Comparison of ENCODE assay signal across 1 cellular context in the genomic region with DNA sequence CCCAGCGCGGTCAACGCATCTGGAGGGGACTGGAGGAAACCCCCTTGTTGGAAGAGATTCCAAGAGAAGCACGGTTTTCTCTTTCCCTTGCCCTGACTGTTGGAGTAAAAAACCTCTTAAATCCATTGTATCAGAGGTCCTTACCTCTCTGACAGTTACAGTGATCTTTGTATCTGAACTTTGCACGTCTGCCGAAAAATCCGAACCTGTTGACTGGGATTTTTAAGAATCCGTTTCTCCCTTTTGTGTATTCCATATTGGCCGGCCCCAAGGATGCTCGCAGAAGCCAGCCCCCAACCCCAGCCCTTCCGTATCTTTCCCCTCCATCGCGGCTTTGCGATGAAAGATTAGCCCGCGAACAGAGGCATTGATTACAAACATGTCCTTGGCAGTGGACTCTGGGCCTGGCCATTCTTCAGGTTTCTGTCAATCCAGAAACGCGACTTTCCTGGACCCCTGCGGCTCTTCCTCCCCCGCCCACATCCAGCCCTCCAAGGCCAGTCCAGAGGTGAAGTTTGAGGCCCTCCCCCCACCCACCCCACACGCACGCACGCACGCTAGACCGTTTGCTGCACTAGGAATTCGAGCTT.
TF ChIP-seq lines count a peak whose summit lies in the region.

No MANE protein-coding gene starts in this region.

TF ChIP-seq in HepG2, 621 proteins besides CTCF, POLR2A, EP300 and RAD21 (continued from another document):
- TF ChIP-seq ZFYVE20 (CRISPR knock-in tag; IDR thresholded peaks at IDR 0.05; ENCODE audit: borderline replicate concordance, low read depth): no peak
- TF ChIP-seq ZNF772 (CRISPR knock-in tag; IDR thresholded peaks at IDR 0.05): no peak
- no peak for TF ChIP-seq RARG (CRISPR knock-in tag; IDR thresholded peaks at IDR 0.05; ENCODE audit: low read depth)
- TF ChIP-seq ZNF558 (CRISPR knock-in tag; IDR thresholded peaks at IDR 0.05; ENCODE audit: borderline replicate concordance): no peak
- no peak for TF ChIP-seq ZUFSP (CRISPR knock-in tag; IDR thresholded peaks at IDR 0.05; ENCODE audit: borderline replicate concordance)
- 0 out of 2 replicates have a peak, but pooled peaks have one; percentile 10 for TF ChIP-seq BCL6 (CRISPR knock-in tag; IDR thresholded peaks at IDR 0.05)
- 0 out of 2 replicates have a peak, but pooled peaks have one; percentile 5 for TF ChIP-seq HNF4G (IDR thresholded peaks at IDR 0.05; ENCODE audit: borderline replicate concordance, low read depth, low read length)
- TF ChIP-seq HNF4G (CRISPR knock-in tag; IDR thresholded peaks at IDR 0.05; ENCODE audit: borderline replicate concordance, low read depth): no peak
- no peak for TF ChIP-seq ZNF431 (CRISPR knock-in tag; IDR thresholded peaks at IDR 0.05; ENCODE audit: borderline replicate concordance, low read depth)
- TF ChIP-seq ZNF605 (CRISPR knock-in tag; IDR thresholded peaks at IDR 0.05): 0 out of 2 replicates have a peak, but pooled peaks have one; percentile 1
- no peak for TF ChIP-seq ZBTB43 (CRISPR knock-in tag; conservative IDR thresholded peaks at IDR 0.05)
- TF ChIP-seq ZBTB42 (CRISPR knock-in tag; IDR thresholded peaks at IDR 0.05): no peak
- no peak for TF ChIP-seq XRCC5 (optimal IDR thresholded peaks at IDR 0.05; ENCODE audit: low read length)
- TF ChIP-seq, protein P1, sequence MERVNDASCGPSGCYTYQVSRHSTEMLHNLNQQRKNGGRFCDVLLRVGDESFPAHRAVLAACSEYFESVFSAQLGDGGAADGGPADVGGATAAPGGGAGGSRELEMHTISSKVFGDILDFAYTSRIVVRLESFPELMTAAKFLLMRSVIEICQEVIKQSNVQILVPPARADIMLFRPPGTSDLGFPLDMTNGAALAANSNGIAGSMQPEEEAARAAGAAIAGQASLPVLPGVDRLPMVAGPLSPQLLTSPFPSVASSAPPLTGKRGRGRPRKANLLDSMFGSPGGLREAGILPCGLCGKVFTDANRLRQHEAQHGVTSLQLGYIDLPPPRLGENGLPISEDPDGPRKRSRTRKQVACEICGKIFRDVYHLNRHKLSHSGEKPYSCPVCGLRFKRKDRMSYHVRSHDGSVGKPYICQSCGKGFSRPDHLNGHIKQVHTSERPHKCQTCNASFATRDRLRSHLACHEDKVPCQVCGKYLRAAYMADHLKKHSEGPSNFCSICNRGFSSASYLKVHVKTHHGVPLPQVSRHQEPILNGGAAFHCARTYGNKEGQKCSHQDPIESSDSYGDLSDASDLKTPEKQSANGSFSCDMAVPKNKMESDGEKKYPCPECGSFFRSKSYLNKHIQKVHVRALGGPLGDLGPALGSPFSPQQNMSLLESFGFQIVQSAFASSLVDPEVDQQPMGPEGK (CRISPR knock-in tag; IDR thresholded peaks at IDR 0.05): 0 out of 2 replicates have a peak, but pooled peaks have one; percentile 21
- no peak for TF ChIP-seq GPN1 (CRISPR knock-in tag; IDR thresholded peaks at IDR 0.05; ENCODE audit: borderline replicate concordance)
- no peak for TF ChIP-seq SP4 (CRISPR knock-in tag; IDR thresholded peaks at IDR 0.05)
- no peak for TF ChIP-seq SNRNP70 (IDR thresholded peaks at IDR 0.05; ENCODE audit: low read depth, low read length)
- peak; percentile 72 for TF ChIP-seq ZBTB33 (CRISPR knock-in tag; IDR thresholded peaks at IDR 0.05)
- no peak for TF ChIP-seq SATB2 (CRISPR knock-in tag; IDR thresholded peaks at IDR 0.05)
- no peak for TF ChIP-seq TAF15 (IDR thresholded peaks at IDR 0.05; ENCODE audit: low read depth, low read length, poor library complexity, severe bottlenecking)
- no peak for TF ChIP-seq TMF1 (CRISPR knock-in tag; IDR thresholded peaks at IDR 0.05; ENCODE audit: low read depth)
- TF ChIP-seq ZNF710 (CRISPR knock-in tag; IDR thresholded peaks at IDR 0.05; ENCODE audit: borderline replicate concordance): no peak
- TF ChIP-seq AGO1 (IDR thresholded peaks at IDR 0.05; ENCODE audit: low read depth, low read length, poor library complexity, severe bottlenecking): no peak
- no peak for TF ChIP-seq NFRKB (IDR thresholded peaks at IDR 0.05)
- TF ChIP-seq, protein P2, sequence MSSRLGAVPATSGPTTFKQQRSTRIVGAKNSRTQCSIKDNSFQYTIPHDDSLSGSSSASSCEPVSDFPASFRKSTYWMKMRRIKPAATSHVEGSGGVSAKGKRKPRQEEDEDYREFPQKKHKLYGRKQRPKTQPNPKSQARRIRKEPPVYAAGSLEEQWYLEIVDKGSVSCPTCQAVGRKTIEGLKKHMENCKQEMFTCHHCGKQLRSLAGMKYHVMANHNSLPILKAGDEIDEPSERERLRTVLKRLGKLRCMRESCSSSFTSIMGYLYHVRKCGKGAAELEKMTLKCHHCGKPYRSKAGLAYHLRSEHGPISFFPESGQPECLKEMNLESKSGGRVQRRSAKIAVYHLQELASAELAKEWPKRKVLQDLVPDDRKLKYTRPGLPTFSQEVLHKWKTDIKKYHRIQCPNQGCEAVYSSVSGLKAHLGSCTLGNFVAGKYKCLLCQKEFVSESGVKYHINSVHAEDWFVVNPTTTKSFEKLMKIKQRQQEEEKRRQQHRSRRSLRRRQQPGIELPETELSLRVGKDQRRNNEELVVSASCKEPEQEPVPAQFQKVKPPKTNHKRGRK (CRISPR knock-in tag; IDR thresholded peaks at IDR 0.05): no peak
- TF ChIP-seq ZBTB46 (CRISPR knock-in tag; IDR thresholded peaks at IDR 0.05; ENCODE audit: borderline replicate concordance): no peak
- TF ChIP-seq ZFP36 (IDR thresholded peaks at IDR 0.05; ENCODE audit: borderline replicate concordance, low read depth, low read length, partially characterized antibody): no peak
- no peak for TF ChIP-seq KDM4B (CRISPR knock-in tag; IDR thresholded peaks at IDR 0.05)
- no peak for TF ChIP-seq ZNF501 (CRISPR knock-in tag; IDR thresholded peaks at IDR 0.05)
